ENCODE assay signal across 9 cellular contexts in the genomic region with DNA sequence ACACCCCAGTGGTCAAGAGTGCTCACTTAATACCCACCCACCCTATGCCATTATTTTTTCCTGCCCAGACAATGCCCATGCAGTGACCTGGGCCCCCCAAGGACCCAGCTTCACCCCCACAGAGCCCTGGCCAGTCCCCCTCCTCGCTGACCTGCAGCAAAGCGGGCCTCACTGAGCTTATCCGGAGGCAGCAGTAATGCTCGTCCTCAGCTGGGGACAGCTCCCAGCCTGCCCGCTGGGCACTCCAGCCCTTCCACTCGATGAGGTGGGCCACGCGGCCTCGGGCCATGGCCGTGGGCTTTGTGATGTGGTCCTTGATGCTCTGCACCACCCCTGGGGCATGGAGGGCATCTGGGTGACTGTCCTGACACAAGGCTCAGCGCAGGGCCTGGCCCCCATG. TPM values are rescaled to one million over a fixed set of nuclear protein-coding genes. Genes with fewer than 3 reads are reported as not detected.
"Had no signal": no experiment of that assay in that cellular context is flagged by ENCODE, and none has a peak within 500 bp of the region (broad histone marks: within the 10 kb centered on the region; RNA-seq: fewer than 3 reads in every experiment).

No MANE protein-coding gene starts in this region.

RNA-seq across cellular contexts. Expression of gene CLCNKB, which starts 7.1 kb away (rescaled TPM):
- total RNA-seq: OCI-LY7, PC-3, Peyer's patch, RPMI7951, SJCRH30, SJSA1 had no signal

RNA-seq across cellular contexts. Expression of gene CLCNKA, which starts 14.6 kb away (rescaled TPM):
- total RNA-seq: OCI-LY7, PC-3, SJSA1, SK-MEL-5 had no signal

RNA-seq across cellular contexts. Expression of gene HSPB7, which starts 18.6 kb away (rescaled TPM):
- total RNA-seq: OCI-LY7, PC-3, PC-9, SJSA1 had no signal

RNA-seq across cellular contexts. Expression of gene SRARP, which starts 32.4 kb away (rescaled TPM):
- total RNA-seq: OCI-LY7, PC-3, PC-9, Peyer's patch, RPMI7951, SJCRH30, SJSA1, SK-MEL-5 had no signal
- polyA plus RNA-seq: SK-N-SH had no signal

RNA-seq across cellular contexts. Expression of gene FAM131C, which starts 37.0 kb away (rescaled TPM):
- total RNA-seq: OCI-LY7, RPMI7951, SJCRH30 had no signal
